Comparison of ENCODE assay signal across 2 cellular contexts in the genomic region with DNA sequence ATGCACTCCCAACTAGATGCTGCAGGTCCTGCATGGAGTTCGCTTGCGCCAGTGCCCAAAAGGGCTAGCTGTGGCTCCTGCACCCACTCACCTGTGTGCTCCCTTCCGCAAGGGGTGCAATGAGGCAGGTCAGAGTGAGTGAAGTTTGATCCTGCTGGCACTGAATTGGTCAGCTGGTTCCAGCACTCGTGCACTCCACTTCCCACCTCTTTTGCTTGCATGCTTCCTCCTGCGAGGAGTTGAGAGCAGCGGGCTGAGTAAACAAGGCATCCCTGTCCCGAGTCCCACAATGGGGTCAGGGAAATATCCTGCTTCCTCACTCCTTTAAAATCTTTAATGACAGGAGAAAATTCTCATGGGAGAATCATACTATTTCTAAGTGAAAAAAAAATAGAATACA.
TF ChIP-seq lines count a peak whose summit lies in the region.

No MANE protein-coding gene starts in this region.

TF ChIP-seq in GM23338, 12 proteins besides CTCF, POLR2A, EP300 and RAD21 (continued from another document):
- TF ChIP-seq, protein P1, sequence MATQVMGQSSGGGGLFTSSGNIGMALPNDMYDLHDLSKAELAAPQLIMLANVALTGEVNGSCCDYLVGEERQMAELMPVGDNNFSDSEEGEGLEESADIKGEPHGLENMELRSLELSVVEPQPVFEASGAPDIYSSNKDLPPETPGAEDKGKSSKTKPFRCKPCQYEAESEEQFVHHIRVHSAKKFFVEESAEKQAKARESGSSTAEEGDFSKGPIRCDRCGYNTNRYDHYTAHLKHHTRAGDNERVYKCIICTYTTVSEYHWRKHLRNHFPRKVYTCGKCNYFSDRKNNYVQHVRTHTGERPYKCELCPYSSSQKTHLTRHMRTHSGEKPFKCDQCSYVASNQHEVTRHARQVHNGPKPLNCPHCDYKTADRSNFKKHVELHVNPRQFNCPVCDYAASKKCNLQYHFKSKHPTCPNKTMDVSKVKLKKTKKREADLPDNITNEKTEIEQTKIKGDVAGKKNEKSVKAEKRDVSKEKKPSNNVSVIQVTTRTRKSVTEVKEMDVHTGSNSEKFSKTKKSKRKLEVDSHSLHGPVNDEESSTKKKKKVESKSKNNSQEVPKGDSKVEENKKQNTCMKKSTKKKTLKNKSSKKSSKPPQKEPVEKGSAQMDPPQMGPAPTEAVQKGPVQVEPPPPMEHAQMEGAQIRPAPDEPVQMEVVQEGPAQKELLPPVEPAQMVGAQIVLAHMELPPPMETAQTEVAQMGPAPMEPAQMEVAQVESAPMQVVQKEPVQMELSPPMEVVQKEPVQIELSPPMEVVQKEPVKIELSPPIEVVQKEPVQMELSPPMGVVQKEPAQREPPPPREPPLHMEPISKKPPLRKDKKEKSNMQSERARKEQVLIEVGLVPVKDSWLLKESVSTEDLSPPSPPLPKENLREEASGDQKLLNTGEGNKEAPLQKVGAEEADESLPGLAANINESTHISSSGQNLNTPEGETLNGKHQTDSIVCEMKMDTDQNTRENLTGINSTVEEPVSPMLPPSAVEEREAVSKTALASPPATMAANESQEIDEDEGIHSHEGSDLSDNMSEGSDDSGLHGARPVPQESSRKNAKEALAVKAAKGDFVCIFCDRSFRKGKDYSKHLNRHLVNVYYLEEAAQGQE (IDR thresholded peaks at IDR 0.05; ENCODE audit: unreplicated experiment), result no peak
- TF ChIP-seq STAT1 (IDR thresholded peaks at IDR 0.05; ENCODE audit: unreplicated experiment) (no peak), ZNF462 (CRISPR knock-in tag; IDR thresholded peaks at IDR 0.05) (no peak), JUNB (IDR thresholded peaks at IDR 0.05; ENCODE audit: unreplicated experiment) (no peak), EZH2phosphoT487 (IDR thresholded peaks at IDR 0.05; ENCODE audit: unreplicated experiment) (no peak)

TF ChIP-seq in WTC11, 78 proteins besides CTCF, POLR2A, EP300 and RAD21 (continued from another document):
- TF ChIP-seq AR (CRISPR knock-in tag; IDR thresholded peaks at IDR 0.05), result no peak
- TF ChIP-seq ZNF263 (CRISPR knock-in tag; IDR thresholded peaks at IDR 0.05; ENCODE audit: low read depth), result no peak
